In genomic region chr15:48109212-48109611, GRCh38 we compare ENCODE assay signal across 8 cellular contexts. TPM values are rescaled to one million over a fixed set of nuclear protein-coding genes. Genes with fewer than 3 reads are reported as not detected.
"Had no signal": no experiment of that assay in that cellular context is flagged by ENCODE, and none has a peak within 500 bp of the region (broad histone marks: within the 10 kb centered on the region; RNA-seq: fewer than 3 reads in every experiment).

No MANE protein-coding gene starts in this region.

- ATAC-seq: HCT116, K562 had no signal

- DNase-seq: GOT3, HFFc6, IMR-90, KG1 had no signal

RNA-seq across cellular contexts. Expression of gene SLC24A5, which starts 11.6 kb away (rescaled TPM):
- total RNA-seq: H4, HFFc6, HT-29, IMR-90, K562 had no signal
- polyA plus RNA-seq: IMR-90, K562 had no signal
